In genomic region chr20:13493143-13493542, GRCh38 we compare ENCODE assay signal across 13 cellular contexts.
DNase-seq lines count a peak whose midpoint lies in the region; TF ChIP-seq lines count a peak whose summit lies in the region.
"Had no signal": no experiment of that assay in that cellular context is flagged by ENCODE, and none has a peak within 500 bp of the region (broad histone marks: within the 10 kb centered on the region; RNA-seq: fewer than 3 reads in every experiment).

No MANE protein-coding gene starts in this region.

- intact Hi-C loops in esophagus squamous epithelium (cut with DNase I) = no loop called here
- intact Hi-C loops in vagina (cut with DNase I) = no loop called here

- H3K36me3 Mint-ChIP-seq in nephron progenitor cell (ENCODE audit: low read depth) = peaks cover 20% of the 10 kb centered on the region
- H3K36me3 Mint-ChIP-seq in type B pancreatic cell = peaks cover 10% of the 10 kb centered on the region
- no peaks in the 10 kb centered on the region for H3K36me3 Mint-ChIP-seq in activated CD4-positive, alpha-beta memory T cell treated with anti-CD3 and anti-CD28 coated beads, Interleukin-2, amount 10 ng/mL, durations not matched to agents 7 days and 5 days (ENCODE audit: low read depth)

- CTCF ChIA-PET in HEK293 (lab: Yijun Ruan, JAX) = interaction anchor here (0.9 kb wide), 1 partner anchor 15 kb away, joined by 4 read pairs; no protein-coding TSS in a partner anchor
- CTCF ChIA-PET in activated CD4-positive, alpha-beta memory T cell treated with anti-CD3 and anti-CD28 coated beads, Interleukin-2, amount 10 ng/mL, durations not matched to agents 7 days and 5 days (lab: Charles Lee) = no interaction called here

- POLR2A ChIA-PET in HEK293 (lab: Yijun Ruan, JAX) = no interaction called here
- POLR2A ChIA-PET in activated CD4-positive, alpha-beta memory T cell treated with anti-CD3 and anti-CD28 coated beads, Interleukin-2, amount 10 ng/mL, durations not matched to agents 7 days and 5 days (lab: Charles Lee) = no interaction called here

- H3K27me3 ChIP-seq in esophagus squamous epithelium (no peaks in the 10 kb centered on the region), vagina (no peaks in the 10 kb centered on the region)

- H3K9me3 Mint-ChIP-seq in nephron progenitor cell = peaks cover 15% of the 10 kb centered on the region
- H3K9me3 Mint-ChIP-seq in type B pancreatic cell = peaks cover 5% of the 10 kb centered on the region
- H3K9me3 Mint-ChIP-seq in activated CD4-positive, alpha-beta memory T cell treated with anti-CD3 and anti-CD28 coated beads, Interleukin-2, amount 10 ng/mL, durations not matched to agents 7 days and 5 days = peaks cover 5% of the 10 kb centered on the region

- H3K27ac Mint-ChIP-seq in nephron progenitor cell (peak overlapping the region; percentile 87), type B pancreatic cell (peak overlapping the region; percentile 78)
- H3K27ac Mint-ChIP-seq in activated CD4-positive, alpha-beta memory T cell treated with anti-CD3 and anti-CD28 coated beads, Interleukin-2, amount 10 ng/mL, durations not matched to agents 7 days and 5 days = no peak overlapping the region
- H3K27ac Mint-ChIP-seq: IgD-negative memory B cell had no signal

- H3K27ac ChIP-seq in HEK293 (ENCODE audit: extremely low read depth, low read depth, low read length) (no peak overlapping the region), epithelial cell of prostate (peak overlapping the region; percentile 64), esophagus squamous epithelium (peak overlapping the region in 2 of 4 donors; percentile 29 to 39), vagina (no peak overlapping the region)
- H3K27ac ChIP-seq: C4-2B had no signal

- no peak for TF ChIP-seq CTCF in HEK293 (tag by site-specific recombination; IDR thresholded peaks at IDR 0.05)
- TF ChIP-seq CTCF in nephron progenitor cell (IDR thresholded peaks at IDR 0.05) = no peak
- TF ChIP-seq CTCF in type B pancreatic cell (conservative IDR thresholded peaks at IDR 0.05) = no peak
- no peak for TF ChIP-seq CTCF in esophagus squamous epithelium (IDR thresholded peaks at IDR 0.05)
- TF ChIP-seq CTCF in vagina (IDR thresholded peaks at IDR 0.05) = no peak

- H3K4me1 Mint-ChIP-seq in nephron progenitor cell (peaks cover 22% of the 10 kb centered on the region), type B pancreatic cell (ENCODE audit: unreplicated experiment) (peaks cover 11% of the 10 kb centered on the region)
- H3K4me1 Mint-ChIP-seq in activated CD4-positive, alpha-beta memory T cell treated with anti-CD3 and anti-CD28 coated beads, Interleukin-2, amount 10 ng/mL, durations not matched to agents 7 days and 5 days = no peaks in the 10 kb centered on the region

- H3K4me1 ChIP-seq in HEK293 (ENCODE audit: control insufficient read depth, insufficient read depth, low read length) (peaks cover 14% of the 10 kb centered on the region), esophagus squamous epithelium (peaks cover 0 to 33% (median 0%) of the 10 kb centered on the region in 3 donors), vagina (peaks cover 30% of the 10 kb centered on the region)

- H3K4me3 Mint-ChIP-seq in nephron progenitor cell = no peak overlapping the region
- H3K4me3 Mint-ChIP-seq in type B pancreatic cell = no peak overlapping the region
- no peak overlapping the region for H3K4me3 Mint-ChIP-seq in activated CD4-positive, alpha-beta memory T cell treated with anti-CD3 and anti-CD28 coated beads, Interleukin-2, amount 10 ng/mL, durations not matched to agents 7 days and 5 days
- H3K4me3 Mint-ChIP-seq: IgD-negative memory B cell had no signal

- peaks cover 3% of the 10 kb centered on the region for H3K27me3 Mint-ChIP-seq in nephron progenitor cell (ENCODE audit: low read depth, poor library complexity)
- H3K27me3 Mint-ChIP-seq in type B pancreatic cell = no peaks in the 10 kb centered on the region
- no peaks in the 10 kb centered on the region for H3K27me3 Mint-ChIP-seq in activated CD4-positive, alpha-beta memory T cell treated with anti-CD3 and anti-CD28 coated beads, Interleukin-2, amount 10 ng/mL, durations not matched to agents 7 days and 5 days
- H3K27me3 Mint-ChIP-seq: IgD-negative memory B cell had no signal

- no peaks in the 10 kb centered on the region for H3K9me3 ChIP-seq in HEK293 (ENCODE audit: control insufficient read depth, insufficient read depth, low read depth, low read length)
- no peaks in the 10 kb centered on the region for H3K9me3 ChIP-seq in esophagus squamous epithelium
- H3K9me3 ChIP-seq in vagina = no peaks in the 10 kb centered on the region
- H3K9me3 ChIP-seq: HAP-1 had no signal

- 28 to 56% methylated on average over 2 of the region's 2 CpGs for WGBS in esophagus squamous epithelium, 2 donors

- no peak overlapping the region for H3K4me3 ChIP-seq in HEK293 (ENCODE audit: low read depth, low read length)
- H3K4me3 ChIP-seq in esophagus squamous epithelium = no peak overlapping the region
- H3K4me3 ChIP-seq in vagina = no peak overlapping the region
- H3K4me3 ChIP-seq: HAP-1 had no signal

- H3K36me3 ChIP-seq in HEK293 (ENCODE audit: control insufficient read depth in 2 of 2, insufficient read depth in 1 of 2, low read length in 2 of 2) = no peaks in the 10 kb centered on the region
- H3K36me3 ChIP-seq in esophagus squamous epithelium = no peaks in the 10 kb centered on the region
- H3K36me3 ChIP-seq in vagina = no peaks in the 10 kb centered on the region
- H3K36me3 ChIP-seq: HAP-1 had no signal

- TF ChIP-seq POLR2A in esophagus squamous epithelium (IDR thresholded peaks at IDR 0.05) (no peak), vagina (IDR thresholded peaks at IDR 0.05) (no peak)

- DNase-seq in epithelial cell of prostate (ENCODE audit: low read depth, low spot score) = no peak
- DNase-seq in nephron progenitor cell = no peak
- DNase-seq in type B pancreatic cell (ENCODE audit: extremely low spot score, unreplicated experiment) = no peak
- DNase-seq in activated CD4-positive, alpha-beta memory T cell treated with anti-CD3 and anti-CD28 coated beads, Interleukin-2, amount 10 ng/mL, durations not matched to agents 7 days and 5 days = no peak
- no peak for DNase-seq in esophagus squamous epithelium (lab: John Stamatoyannopoulos, UW)
- no peak for DNase-seq in vagina (ENCODE audit: extremely low spot score in 2 of 2)
- DNase-seq: NCI-H187, NCI-H226, NCI-H524 treated with DMSO at 0.1 percent for 48 hours had no signal

TF ChIP-seq in HEK293, 187 proteins besides CTCF, POLR2A, EP300 and RAD21:
- TF ChIP-seq ZNF366 (tag by site-specific recombination; conservative IDR thresholded peaks at IDR 0.05) = no peak
- TF ChIP-seq ZNF398 (tag by site-specific recombination; IDR thresholded peaks at IDR 0.05) = no peak
- peak; percentile 16; the same call in 1 of the 2 replicates for TF ChIP-seq SP2 (tag by site-specific recombination; IDR thresholded peaks at IDR 0.05)
